Comparison of ENCODE assay signal across 19 cellular contexts in the genomic region with DNA sequence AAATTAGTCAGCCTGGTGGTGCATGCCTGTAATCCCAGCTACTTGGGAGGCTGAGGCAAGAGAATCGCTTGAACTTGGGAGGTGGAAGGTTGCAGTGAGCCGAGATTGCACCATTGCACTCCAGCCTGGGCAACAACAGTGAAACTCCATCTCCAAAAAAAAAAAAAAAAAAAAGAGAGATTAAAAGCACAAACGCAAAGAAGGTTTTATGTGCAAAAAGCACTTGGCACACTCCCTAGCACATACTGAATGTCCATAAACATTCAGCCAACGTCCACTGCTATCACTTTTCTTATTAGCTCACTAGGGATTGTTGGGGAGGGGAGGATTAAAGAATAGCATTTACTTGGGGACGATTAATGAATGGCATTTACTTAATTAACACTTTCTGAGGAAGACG. TPM values are rescaled to one million over a fixed set of nuclear protein-coding genes. Genes with fewer than 3 reads are reported as not detected.
DNase-seq lines count a peak whose midpoint lies in the region; ATAC-seq and TF ChIP-seq lines count a peak whose summit lies in the region.
"Not testable (repeated sequence)": the region's sequence is repeated elsewhere in the genome, so short reads cannot be mapped to it uniquely, and the experiment has no call there.
"Had no signal": no experiment of that assay in that cellular context is flagged by ENCODE, and none has a peak within 500 bp of the region (broad histone marks: within the 10 kb centered on the region; RNA-seq: fewer than 3 reads in every experiment).

No MANE protein-coding gene starts in this region.

- not testable (repeated sequence) for H3K9me3 ChIP-seq in IMR-90 (ENCODE audit: control insufficient read depth, insufficient read depth, low read length); esophagus muscularis mucosa; heart right ventricle; right lobe of liver; neural progenitor cell (ENCODE audit: low read depth); gastrocnemius medialis

- H2BK120ac ChIP-seq in IMR-90 (ENCODE audit: low read depth, low read length) = not testable (repeated sequence)

- not testable (repeated sequence) for H4K91ac ChIP-seq in IMR-90 (ENCODE audit: insufficient read depth, low read depth, low read length)

- not testable (repeated sequence) for H3K56ac ChIP-seq in IMR-90 (ENCODE audit: extremely low read depth, insufficient read depth, low read length)

- H3K4me2 ChIP-seq in IMR-90 (ENCODE audit: low read depth, low read length) = not testable (repeated sequence)
- peak overlapping the region; percentile 31 for H3K4me2 ChIP-seq in neural progenitor cell

- not testable (repeated sequence) for H3K4me3 Mint-ChIP-seq in WTC11, neural progenitor cell

- TF ChIP-seq RAD21 in IMR-90 (IDR thresholded peaks at IDR 0.05; ENCODE audit: low read length) = not testable (repeated sequence)

- POLR2A ChIA-PET in IMR-90 (lab: Charles Lee; ENCODE audit: unreplicated experiment); WTC11 (lab: Charles Lee): not testable (repeated sequence)

- 0 out of 2 replicates have a peak overlapping the region, but pooled peaks have one; percentile 24 for H3K23ac ChIP-seq in IMR-90 (ENCODE audit: low read depth, low read length)

- H3K9me3 Mint-ChIP-seq in WTC11, neural progenitor cell: not testable (repeated sequence)

- TF ChIP-seq CTCF in IMR-90 (conservative IDR thresholded peaks at IDR 0.05; ENCODE audit: low read depth, low read length); WTC11 (IDR thresholded peaks at IDR 0.05); esophagus muscularis mucosa (IDR thresholded peaks at IDR 0.05); heart right ventricle (IDR thresholded peaks at IDR 0.05); right lobe of liver (IDR thresholded peaks at IDR 0.05); neural progenitor cell (IDR thresholded peaks at IDR 0.05); gastrocnemius medialis (IDR thresholded peaks at IDR 0.05 in 4 of 5, conservative IDR thresholded peaks at IDR 0.05 in 1 of 5): not testable (repeated sequence)

- H3K36me3 Mint-ChIP-seq in WTC11 = peaks cover 10% of the 10 kb centered on the region
- H3K36me3 Mint-ChIP-seq in neural progenitor cell = not testable (repeated sequence)

- not testable (repeated sequence) for H4K20me1 ChIP-seq in IMR-90 (ENCODE audit: insufficient read depth, low read length); neural progenitor cell (ENCODE audit: low read depth)

- not testable (repeated sequence) for H4K8ac ChIP-seq in IMR-90 (ENCODE audit: low read depth in 2 of 2, low read length in 2 of 2)

- not testable (repeated sequence) for H3K18ac ChIP-seq in IMR-90 (ENCODE audit: low read depth, low read length)

- not testable (repeated sequence) for H4K5ac ChIP-seq in IMR-90 (ENCODE audit: low read depth, low read length)

- BruUV-seq in IMR-90 (replicated peaks; lab: Mats Ljungman, UMichigan) = not testable (repeated sequence)

- not testable (repeated sequence) for H2BK20ac ChIP-seq in IMR-90 (ENCODE audit: low read depth, low read length)

- CTCF ChIA-PET in IMR-90 (lab: Yijun Ruan, JAX) (interaction anchor here (0.9 kb wide), 1 partner anchor 29 kb away, joined by 3 read pairs; no protein-coding TSS in a partner anchor), WTC11 (lab: Charles Lee) (interaction anchor here (1.0 to 1.9 kb wide), 2 partner anchors 58 to 210 kb away, joined by 3 to 4 read pairs; no protein-coding TSS in a partner anchor)

- peaks cover 17% of the 10 kb centered on the region for H3K9me1 ChIP-seq in IMR-90 (ENCODE audit: insufficient read depth, low read length)

- not testable (repeated sequence) for H3K27me3 Mint-ChIP-seq in WTC11 (ENCODE audit: low read depth); neural progenitor cell (ENCODE audit: insufficient read depth, low read depth)

- TF ChIP-seq POLR2A in IMR-90 (IDR thresholded peaks at IDR 0.05; ENCODE audit: low read depth, low read length); esophagus muscularis mucosa (IDR thresholded peaks at IDR 0.05; ENCODE audit: low read depth); right lobe of liver (IDR thresholded peaks at IDR 0.05); gastrocnemius medialis (IDR thresholded peaks at IDR 0.05): not testable (repeated sequence)

- H2BK5ac ChIP-seq in IMR-90 (ENCODE audit: low read depth, low read length, poor library complexity, severe bottlenecking) = not testable (repeated sequence)

- not testable (repeated sequence) for H3K9ac ChIP-seq in IMR-90 (ENCODE audit: low read depth, low read length); neural progenitor cell

- not testable (repeated sequence) for H3K27me3 ChIP-seq in IMR-90 (ENCODE audit: control insufficient read depth, insufficient read depth, low read length); esophagus muscularis mucosa; heart right ventricle; right lobe of liver; neural progenitor cell; gastrocnemius medialis

- H3K4me1 Mint-ChIP-seq in WTC11 (peaks cover 79% of the 10 kb centered on the region), neural progenitor cell (peaks cover 46% of the 10 kb centered on the region)

- not testable (repeated sequence) for H3K14ac ChIP-seq in IMR-90 (replicated peaks; ENCODE audit: low read depth, low read length)

- H3K4me1 ChIP-seq in IMR-90 (ENCODE audit: control insufficient read depth, insufficient read depth, low read length) = peaks cover 14% of the 10 kb centered on the region
- H3K4me1 ChIP-seq in esophagus muscularis mucosa = peaks cover 65 to 69% (median 67%) of the 10 kb centered on the region in 4 donors
- H3K4me1 ChIP-seq in heart right ventricle = peaks cover 23 to 73% (median 58%) of the 10 kb centered on the region in 9 donors
- peaks cover 4 to 66% (median 33%) of the 10 kb centered on the region in 4 donors for H3K4me1 ChIP-seq in right lobe of liver
- peaks cover 47% of the 10 kb centered on the region for H3K4me1 ChIP-seq in neural progenitor cell
- peaks cover 32 to 45% of the 10 kb centered on the region in 2 donors for H3K4me1 ChIP-seq in gastrocnemius medialis

- peaks cover 32% of the 10 kb centered on the region for H3F3A ChIP-seq in neural progenitor cell (ENCODE audit: low read depth)

- ATAC-seq in IMR-90 (ENCODE audit: low read depth); WTC11; gastrocnemius medialis: not testable (repeated sequence)
- ATAC-seq in heart right ventricle (peak in 5 of 8 donors; percentile 4 to 15 (median 5)), right lobe of liver (peak in 1 of 4 donors; percentile 2)

- in situ Hi-C loops in IMR-90 (cut with MboI; ENCODE audit: low sequenced_read_pairs); gastrocnemius medialis (cut with MboI; ENCODE audit: low sequenced_read_pairs in 4 of 4): not testable (repeated sequence)

- no CpG with 5 or more reads among the region's 6 CpGs for WGBS in IMR-90 (ENCODE audit: extremely low coverage in 2 of 2, insufficient read length in 1 of 2), 2 experiments
- 32% methylated on average over 6 of the region's 6 CpGs for WGBS in esophagus muscularis mucosa
- WGBS in heart right ventricle, 2 donors = 27 to 33% methylated on average over 6 of the region's 6 CpGs
- 19% methylated on average over 6 of the region's 6 CpGs for WGBS in right lobe of liver (ENCODE audit: insufficient coverage, low coverage, low lambda C conversion rate, missing lambda C conversion rate)

- H3K4me3 ChIP-seq in IMR-90 (ENCODE audit: insufficient read depth, low read depth, low read length); neural progenitor cell; gastrocnemius medialis: not testable (repeated sequence)
- H3K4me3 ChIP-seq in esophagus muscularis mucosa (peak overlapping the region; percentile 5 to 13 (median 11)), heart right ventricle (peak overlapping the region in 1 of 10 donors; percentile 27), right lobe of liver (peak overlapping the region; percentile 5 to 95 (median 33))

- not testable (repeated sequence) for DNase-seq in IMR-90; WTC11 (ENCODE audit: low spot score); heart right ventricle; right lobe of liver; neural progenitor cell (ENCODE audit: low spot score); gastrocnemius medialis
- DNase-seq in esophagus muscularis mucosa (ENCODE audit: extremely low spot score) = peak; percentile 24

- dilution Hi-C loops in IMR-90 (cut with HindIII; ENCODE audit: low sequenced_read_pairs, unreplicated experiment) = not testable (repeated sequence)

- not testable (repeated sequence) for H3K4ac ChIP-seq in IMR-90 (ENCODE audit: low read depth, low read length)

- intact Hi-C loops in IMR-90 (cut with micrococcal nuclease); esophagus muscularis mucosa (cut with DNase I); heart right ventricle (cut with DNase I); gastrocnemius medialis (cut with DNase I; ENCODE audit: low total_unique reads): not testable (repeated sequence)
- intact Hi-C loops in right lobe of liver (cut with DNase I) = loop anchor here in 1 of 2 donors (10.0 kb wide), 1 partner anchor 69 kb away; no protein-coding TSS in a partner anchor

- not testable (repeated sequence) for H3K79me2 ChIP-seq in neural progenitor cell (ENCODE audit: low read depth)

- H3K36me3 ChIP-seq in IMR-90 (ENCODE audit: control insufficient read depth, insufficient read depth, low read length); esophagus muscularis mucosa; heart right ventricle; right lobe of liver; neural progenitor cell; gastrocnemius medialis: not testable (repeated sequence)

- not testable (repeated sequence) for TF ChIP-seq EP300 in esophagus muscularis mucosa (IDR thresholded peaks at IDR 0.05)

- H3K79me1 ChIP-seq in IMR-90 (ENCODE audit: low read depth in 1 of 2, low read length in 2 of 2) = peaks cover 19 to 58% of the 10 kb centered on the region in 2 experiments

- not testable (repeated sequence) for H3K27ac ChIP-seq in IMR-90 (ENCODE audit: insufficient read depth, low read length); neural progenitor cell
- H3K27ac ChIP-seq in esophagus muscularis mucosa (replicated peaks in 1 of 4) = peak overlapping the region; percentile 78 to 85 (median 78)
- peak overlapping the region; percentile 77 to 94 (median 82) for H3K27ac ChIP-seq in heart right ventricle
- H3K27ac ChIP-seq in right lobe of liver = peak overlapping the region; percentile 89 to 95 (median 95)
- H3K27ac ChIP-seq in gastrocnemius medialis = peak overlapping the region in 3 of 4 donors; percentile 44 to 72 (median 65)

- H2BK15ac ChIP-seq in IMR-90 (ENCODE audit: low read depth, low read length) = not testable (repeated sequence)

- H3K27ac Mint-ChIP-seq in WTC11 = peak overlapping the region; percentile 99
- H3K27ac Mint-ChIP-seq in neural progenitor cell = not testable (repeated sequence)

- not testable (repeated sequence) for H2AFZ ChIP-seq in IMR-90 (replicated peaks; ENCODE audit: low read length, poor library complexity); neural progenitor cell (replicated peaks)

- H2AK9ac ChIP-seq in IMR-90 (replicated peaks; ENCODE audit: low read depth, low read length, poor library complexity) = not testable (repeated sequence)

- H2AK5ac ChIP-seq in IMR-90 (ENCODE audit: low read depth, low read length) = not testable (repeated sequence)

RNA-seq across cellular contexts. Expression of gene CYB5A, which starts 7.7 kb away (rescaled TPM):
- total RNA-seq in IMR-90 (2012; rRNA removed) (13.4 and 43.0 TPM in 2 replicates), WTC11 (2021) (127 to 170 TPM (median 159 TPM) in 3 replicates), esophagus muscularis mucosa (10 to 100 TPM; 77.7 to 99.4 (median 81.5) TPM), heart right ventricle (100 to 1,000 TPM in 2 of 10 donors, 10 to 100 TPM in 8; 61.0 to 121 (median 78.0) TPM), right lobe of liver (1,000 to 10,000 TPM in 2 of 6 experiments, 100 to 1,000 TPM in 4; 817 to 1,434 (median 907) TPM), neural progenitor cell (ENCODE audit: low replicate concordance) (28.2 and 33.7 TPM in 2 replicates), gastrocnemius medialis (10 to 100 TPM; 21.4 to 29.4 (median 23.4) TPM)
- polyA plus RNA-seq in IMR-90 (2012; rRNA removed) (47.9 and 49.5 TPM in 2 replicates), heart right ventricle (10 to 100 TPM; 40.4 to 47.5 TPM)
- 28.6 and 46.1 TPM in 2 replicates for polyA plus RNA-seq in IMR-90 (2012; cell fraction: cytosol; rRNA removed)
- 17.1 and 47.4 TPM in 2 replicates for polyA plus RNA-seq in IMR-90 (2012; cell fraction: nucleus; rRNA removed; ENCODE audit: low replicate concordance)

RNA-seq across cellular contexts. Expression of gene C18orf63, which starts 31.6 kb away (rescaled TPM):
- total RNA-seq in IMR-90 (2012; rRNA removed) (not detected in 2 replicates), WTC11 (2021) (not detected in 3 replicates), esophagus muscularis mucosa (not detected), heart right ventricle (not detected), right lobe of liver (not detected), neural progenitor cell (ENCODE audit: low replicate concordance) (not detected in 2 replicates), gastrocnemius medialis (not detected)
- polyA plus RNA-seq in IMR-90 (2012; rRNA removed) (not detected in 2 replicates), heart right ventricle (not detected)
- polyA plus RNA-seq in IMR-90 (2012; cell fraction: cytosol; rRNA removed) = not detected in 2 replicates
- not detected in 2 replicates for polyA plus RNA-seq in IMR-90 (2012; cell fraction: nucleus; rRNA removed; ENCODE audit: low replicate concordance)
- total RNA-seq: activated B cell treated with CpG ODN at 0.5 μM for 24 hours; activated CD4-positive, alpha-beta T cell treated with anti-CD3 and anti-CD28 coated beads, Interleukin-2, amount 10 ng/mL, durations not matched to agents 7 days and 5 days; activated CD8-positive, alpha-beta memory T cell treated with anti-CD3 and anti-CD28 coated beads for 36 hours; bronchial epithelial cell; CD4-positive, alpha-beta memory T cell; epithelial cell of proximal tubule; HT1080; MCF 10A; mesothelial cell of epicardium; naive thymus-derived CD4-positive, alpha-beta T cell; osteocyte; SK-MEL-5 had no signal
- polyA plus RNA-seq: CD4-positive, alpha-beta memory T cell; naive thymus-derived CD4-positive, alpha-beta T cell had no signal
